In the genomic region with DNA sequence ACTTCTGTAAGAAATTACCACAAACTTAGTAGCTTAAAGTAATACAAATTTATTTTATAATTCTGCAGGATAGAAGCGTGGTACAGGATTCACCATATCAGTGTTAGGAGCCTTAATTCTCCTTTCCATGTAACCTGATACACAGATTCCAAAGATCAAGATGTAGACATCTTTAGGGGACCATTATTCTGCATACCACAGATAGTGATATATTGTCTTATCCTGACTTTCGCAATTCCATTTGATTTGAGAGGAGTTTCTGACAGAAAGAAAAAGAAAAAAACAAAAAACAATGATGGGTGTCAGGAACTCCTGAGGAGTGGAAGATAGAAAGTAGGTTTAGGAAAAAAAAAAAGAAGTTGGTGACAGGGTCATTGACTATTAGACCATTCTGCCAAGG, we compare ENCODE assay signal across 1 cellular context.
TF ChIP-seq lines count a peak whose summit lies in the region.

No MANE protein-coding gene starts in this region.

TF ChIP-seq in HepG2, 621 proteins besides CTCF, POLR2A, EP300 and RAD21:
- TF ChIP-seq DR1 (CRISPR knock-in tag; IDR thresholded peaks at IDR 0.05) (no peak), WIZ (CRISPR knock-in tag; IDR thresholded peaks at IDR 0.05) (no peak), ZNF660 (CRISPR knock-in tag; IDR thresholded peaks at IDR 0.05; ENCODE audit: borderline replicate concordance, low read depth) (no peak), SOX13 (IDR thresholded peaks at IDR 0.05) (no peak), SOX13 (CRISPR knock-in tag; conservative IDR thresholded peaks at IDR 0.05 in 1 of 2, IDR thresholded peaks at IDR 0.05 in 1 of 2) (peak in 1 of 2 experiments; percentile 68; a peak in 2 of 4 replicates), ARNT2 (CRISPR knock-in tag; IDR thresholded peaks at IDR 0.05; ENCODE audit: low read depth) (no peak), HNF4A (CRISPR knock-in tag; IDR thresholded peaks at IDR 0.05) (peak; percentile 22; the same call in 1 of the 2 replicates), REXO4 (CRISPR knock-in tag; IDR thresholded peaks at IDR 0.05; ENCODE audit: borderline replicate concordance) (no peak), TBP (CRISPR knock-in tag; IDR thresholded peaks at IDR 0.05) (no peak), ZFP62 (CRISPR knock-in tag; IDR thresholded peaks at IDR 0.05) (no peak), PHF21A (CRISPR knock-in tag; IDR thresholded peaks at IDR 0.05) (no peak), HIVEP1 (CRISPR knock-in tag; IDR thresholded peaks at IDR 0.05) (no peak), CEBPB (IDR thresholded peaks at IDR 0.05; ENCODE audit: borderline replicate concordance, low read depth, low read length) (peak; percentile 52; the same call in 1 of the 2 replicates), IKZF1 (IDR thresholded peaks at IDR 0.05) (no peak), ZNF678 (CRISPR knock-in tag; IDR thresholded peaks at IDR 0.05) (no peak), SIX1 (CRISPR knock-in tag; IDR thresholded peaks at IDR 0.05; ENCODE audit: borderline replicate concordance) (peak; percentile 73; the same call in 1 of the 2 replicates), ZFP1 (CRISPR knock-in tag; IDR thresholded peaks at IDR 0.05) (no peak), ZNF749 (CRISPR knock-in tag; IDR thresholded peaks at IDR 0.05; ENCODE audit: borderline replicate concordance) (no peak), SALL2 (CRISPR knock-in tag; IDR thresholded peaks at IDR 0.05) (no peak), CEBPG (CRISPR knock-in tag; IDR thresholded peaks at IDR 0.05) (peak; percentile 25; the same call in 1 of the 2 replicates), PPARG (CRISPR knock-in tag; conservative IDR thresholded peaks at IDR 0.05) (no peak), SOX6 (IDR thresholded peaks at IDR 0.05) (no peak), SOX6 (CRISPR knock-in tag; IDR thresholded peaks at IDR 0.05) (peak; percentile 39; the same call in 1 of the 2 replicates)
- TF ChIP-seq, protein P1, sequence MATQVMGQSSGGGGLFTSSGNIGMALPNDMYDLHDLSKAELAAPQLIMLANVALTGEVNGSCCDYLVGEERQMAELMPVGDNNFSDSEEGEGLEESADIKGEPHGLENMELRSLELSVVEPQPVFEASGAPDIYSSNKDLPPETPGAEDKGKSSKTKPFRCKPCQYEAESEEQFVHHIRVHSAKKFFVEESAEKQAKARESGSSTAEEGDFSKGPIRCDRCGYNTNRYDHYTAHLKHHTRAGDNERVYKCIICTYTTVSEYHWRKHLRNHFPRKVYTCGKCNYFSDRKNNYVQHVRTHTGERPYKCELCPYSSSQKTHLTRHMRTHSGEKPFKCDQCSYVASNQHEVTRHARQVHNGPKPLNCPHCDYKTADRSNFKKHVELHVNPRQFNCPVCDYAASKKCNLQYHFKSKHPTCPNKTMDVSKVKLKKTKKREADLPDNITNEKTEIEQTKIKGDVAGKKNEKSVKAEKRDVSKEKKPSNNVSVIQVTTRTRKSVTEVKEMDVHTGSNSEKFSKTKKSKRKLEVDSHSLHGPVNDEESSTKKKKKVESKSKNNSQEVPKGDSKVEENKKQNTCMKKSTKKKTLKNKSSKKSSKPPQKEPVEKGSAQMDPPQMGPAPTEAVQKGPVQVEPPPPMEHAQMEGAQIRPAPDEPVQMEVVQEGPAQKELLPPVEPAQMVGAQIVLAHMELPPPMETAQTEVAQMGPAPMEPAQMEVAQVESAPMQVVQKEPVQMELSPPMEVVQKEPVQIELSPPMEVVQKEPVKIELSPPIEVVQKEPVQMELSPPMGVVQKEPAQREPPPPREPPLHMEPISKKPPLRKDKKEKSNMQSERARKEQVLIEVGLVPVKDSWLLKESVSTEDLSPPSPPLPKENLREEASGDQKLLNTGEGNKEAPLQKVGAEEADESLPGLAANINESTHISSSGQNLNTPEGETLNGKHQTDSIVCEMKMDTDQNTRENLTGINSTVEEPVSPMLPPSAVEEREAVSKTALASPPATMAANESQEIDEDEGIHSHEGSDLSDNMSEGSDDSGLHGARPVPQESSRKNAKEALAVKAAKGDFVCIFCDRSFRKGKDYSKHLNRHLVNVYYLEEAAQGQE (IDR thresholded peaks at IDR 0.05; ENCODE audit: borderline replicate concordance in 1 of 2, low read depth in 1 of 2, low read length in 2 of 2) = no peak
- TF ChIP-seq, protein P2, sequence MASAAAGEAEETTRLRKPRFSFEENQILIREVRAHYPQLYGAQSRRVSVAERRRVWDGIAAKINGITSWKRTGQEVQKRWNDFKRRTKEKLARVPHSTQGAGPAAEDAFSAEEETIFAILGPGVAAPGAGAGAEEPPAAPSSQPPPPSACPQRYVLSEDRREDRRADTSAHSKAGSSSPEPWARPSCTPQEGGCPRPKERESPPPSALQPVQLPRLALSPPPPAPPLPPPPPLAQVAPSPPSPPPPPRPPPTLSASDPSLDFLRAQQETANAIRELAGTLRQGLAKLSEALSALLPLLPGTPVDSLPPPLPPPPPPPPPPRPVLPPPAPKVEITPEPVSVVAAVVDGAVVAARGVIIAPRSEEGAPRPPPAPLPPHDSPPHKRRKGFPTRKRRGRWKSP (CRISPR knock-in tag; IDR thresholded peaks at IDR 0.05) = no peak
- TF ChIP-seq, protein P3, sequence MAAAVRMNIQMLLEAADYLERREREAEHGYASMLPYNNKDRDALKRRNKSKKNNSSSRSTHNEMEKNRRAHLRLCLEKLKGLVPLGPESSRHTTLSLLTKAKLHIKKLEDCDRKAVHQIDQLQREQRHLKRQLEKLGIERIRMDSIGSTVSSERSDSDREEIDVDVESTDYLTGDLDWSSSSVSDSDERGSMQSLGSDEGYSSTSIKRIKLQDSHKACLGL (CRISPR knock-in tag; IDR thresholded peaks at IDR 0.05) = no peak
